8 cellular contexts compared by ENCODE assay signal in genomic region chrX:276588-277171, GRCh38. TPM values are rescaled to one million over a fixed set of nuclear protein-coding genes. Genes with fewer than 3 reads are reported as not detected.
DNase-seq lines count a peak whose midpoint lies in the region; TF ChIP-seq lines count a peak whose summit lies in the region.

No MANE protein-coding gene starts in this region.

- H3K9me2 ChIP-seq in PC-9 (ENCODE audit: insufficient read depth): no peaks in the 10 kb centered on the region

- no peak overlapping the region for H4K5ac ChIP-seq in mesendoderm (ENCODE audit: low read length)

- H3K18ac ChIP-seq in mesendoderm (ENCODE audit: low read length): peak overlapping the region; percentile 24

- H3F3A ChIP-seq in PC-9 (ENCODE audit: insufficient read depth, low read depth): no peaks in the 10 kb centered on the region

- H3K9ac ChIP-seq in mesendoderm (ENCODE audit: low read length): peak overlapping the region; percentile 88

- no peaks in the 10 kb centered on the region for H3K27me3 Mint-ChIP-seq in CD8-positive, alpha-beta memory T cell

- POLR2A ChIA-PET in CD8-positive, alpha-beta memory T cell (lab: Charles Lee): no interaction called here
- POLR2A ChIA-PET in PC-9 (lab: Charles Lee; ENCODE audit: unreplicated experiment): no interaction called here

- WGBS in mesendoderm (ENCODE audit: extremely low coverage, insufficient coverage, low lambda C conversion rate): no CpG with 5 or more reads among the region's 47 CpGs

- peaks cover 2% of the 10 kb centered on the region for H3K79me1 ChIP-seq in mesendoderm (ENCODE audit: low read length)

- no peaks in the 10 kb centered on the region for H3K9me3 ChIP-seq in CD8-positive, alpha-beta memory T cell (ENCODE audit: low read length)
- H3K9me3 ChIP-seq in PC-9 (ENCODE audit: insufficient read depth, low read depth): no peaks in the 10 kb centered on the region

- no peak overlapping the region for H2BK120ac ChIP-seq in mesendoderm (ENCODE audit: low read depth, low read length)

- no peak overlapping the region for H3K4ac ChIP-seq in mesendoderm (ENCODE audit: low read depth, low read length)

- peak overlapping the region; percentile 90 for H2AFZ ChIP-seq in PC-9

- H3K56ac ChIP-seq in mesendoderm (ENCODE audit: low read length): peak overlapping the region; percentile 97

- peak overlapping the region; percentile 98 for H3K23ac ChIP-seq in mesendoderm (ENCODE audit: low read length)

- H2AK5ac ChIP-seq in mesendoderm (ENCODE audit: low read length): no peak overlapping the region

- H3K27ac ChIP-seq in CD8-positive, alpha-beta memory T cell (ENCODE audit: low read depth, low read length): peak overlapping the region; percentile 65
- H3K27ac ChIP-seq in PC-9 (no peak overlapping the region), dorsolateral prefrontal cortex (peak overlapping the region in 6 of 59 donors; percentile 16 to 69 (median 52)), mesendoderm (ENCODE audit: low read depth, low read length) (peak overlapping the region; percentile 27)

- no peaks in the 10 kb centered on the region for H3K36me3 ChIP-seq in CD8-positive, alpha-beta memory T cell (ENCODE audit: insufficient read depth, low read length)
- H3K36me3 ChIP-seq in H7 (replicated peaks; ENCODE audit: control insufficient read depth, insufficient read depth, low read length) (no peaks in the 10 kb centered on the region; the same call in 1 of the 2 replicates), PC-9 (ENCODE audit: low read depth) (no peaks in the 10 kb centered on the region), mesendoderm (ENCODE audit: control insufficient read depth, insufficient read depth, low read length) (no peaks in the 10 kb centered on the region)

- peak overlapping the region; percentile 88 for H3K4me2 ChIP-seq in PC-9
- H3K4me2 ChIP-seq in mesendoderm (ENCODE audit: low read length): peak overlapping the region; percentile 94

- H3K4me1 Mint-ChIP-seq in CD8-positive, alpha-beta memory T cell: peaks cover 4 to 37% (median 13%) of the 10 kb centered on the region in 3 donors

- H3K79me2 ChIP-seq in PC-9 (ENCODE audit: low read depth) (no peaks in the 10 kb centered on the region), mesendoderm (ENCODE audit: control insufficient read depth, insufficient read depth, low read length) (no peaks in the 10 kb centered on the region)

- H4K20me1 ChIP-seq in PC-9 (ENCODE audit: insufficient read depth): no peaks in the 10 kb centered on the region

- H3K9me3 Mint-ChIP-seq in CD8-positive, alpha-beta memory T cell: no peaks in the 10 kb centered on the region

- no peak for TF ChIP-seq CTCF in PC-9 (conservative IDR thresholded peaks at IDR 0.05)
- no peak for TF ChIP-seq CTCF in dorsolateral prefrontal cortex (IDR thresholded peaks at IDR 0.05 in 54 of 56, conservative IDR thresholded peaks at IDR 0.05 in 2 of 56; ENCODE audit: low read depth in 1 of 56, partially characterized antibody in 56 of 56)

- CTCF ChIA-PET in CD8-positive, alpha-beta memory T cell (lab: Charles Lee): no interaction called here
- CTCF ChIA-PET in PC-9 (lab: Charles Lee): no interaction called here

- H2BK5ac ChIP-seq in mesendoderm (ENCODE audit: low read length): no peak overlapping the region

- no peak overlapping the region for H4K8ac ChIP-seq in mesendoderm (ENCODE audit: low read depth, low read length)

- peak overlapping the region; percentile 66 for H3K4me3 ChIP-seq in CD8-positive, alpha-beta memory T cell (ENCODE audit: low read length)
- peak overlapping the region; percentile 71 for H3K4me3 ChIP-seq in H7 (ENCODE audit: insufficient read depth, low read depth, low read length)
- peak overlapping the region; percentile 62 for H3K4me3 ChIP-seq in PC-9
- peak overlapping the region in 58 of 59 donors; percentile 10 to 64 (median 49) for H3K4me3 ChIP-seq in dorsolateral prefrontal cortex
- H3K4me3 ChIP-seq in mesendoderm (ENCODE audit: low read length): peak overlapping the region; percentile 72

- intact Hi-C loops in PC-9 (cut with micrococcal nuclease; ENCODE audit: unreplicated experiment) (no loop called here), dorsolateral prefrontal cortex (cut with DNase I) (no loop called here)

- peak overlapping the region in 2 of 8 donors; percentile 33 to 80 for H3K27ac Mint-ChIP-seq in CD8-positive, alpha-beta memory T cell

- peak overlapping the region; percentile 78 to 90 (median 80) for H3K4me3 Mint-ChIP-seq in CD8-positive, alpha-beta memory T cell

- BruUV-seq in PC-9 (replicated peaks; lab: Mats Ljungman, UMichigan): TSS peak; percentile 52

- peaks cover 5% of the 10 kb centered on the region for H3K4me1 ChIP-seq in CD8-positive, alpha-beta memory T cell (ENCODE audit: insufficient read depth, low read length)
- no peaks in the 10 kb centered on the region; the same call in 1 of the 2 replicates for H3K4me1 ChIP-seq in PC-9 (replicated peaks; ENCODE audit: insufficient read depth)
- peaks cover 5% of the 10 kb centered on the region for H3K4me1 ChIP-seq in mesendoderm (ENCODE audit: control insufficient read depth, low read depth, low read length)

- no peaks in the 10 kb centered on the region for H3K36me3 Mint-ChIP-seq in CD8-positive, alpha-beta memory T cell

- no peak for DNase-seq in CD8-positive, alpha-beta memory T cell
- peak; percentile 66 for DNase-seq in H7
- peak; percentile 49 to 52 for DNase-seq in PC-9
- peak in 2 of 10 donors; percentile 20 to 43 for DNase-seq in dorsolateral prefrontal cortex
- DNase-seq in mesendoderm: no peak
- DNase-seq in ureter (ENCODE audit: low spot score): peak; percentile 64
- DNase-seq in H4 (ENCODE audit: low spot score): no peak
- no peak for DNase-seq in Kasumi-1 (lab: John Stamatoyannopoulos, UW)

- no peaks in the 10 kb centered on the region for H3K27me3 ChIP-seq in CD8-positive, alpha-beta memory T cell (ENCODE audit: insufficient read depth, low read length, poor library complexity, severe bottlenecking)
- H3K27me3 ChIP-seq in H7 (ENCODE audit: control insufficient read depth, insufficient read depth, low read length) (no peaks in the 10 kb centered on the region), PC-9 (ENCODE audit: insufficient read depth, low read depth) (no peaks in the 10 kb centered on the region), dorsolateral prefrontal cortex (peaks cover 0 to 27% (median 3%) of the 10 kb centered on the region in 45 donors), mesendoderm (ENCODE audit: insufficient read depth, low read length, poor library complexity) (no peaks in the 10 kb centered on the region)

- H2BK15ac ChIP-seq in mesendoderm (replicated peaks; ENCODE audit: low read depth): no peak overlapping the region

RNA-seq across cellular contexts. Expression of gene PLCXD1, which starts 4.5 kb away (rescaled TPM):
- total RNA-seq in CD8-positive, alpha-beta memory T cell: 10 to 100 TPM; 28.5 to 30.6 TPM
- polyA plus RNA-seq in CD8-positive, alpha-beta memory T cell: 4.6 TPM
- total RNA-seq in H7 (2014; rRNA removed; shearing (Covaris generic)): 86.3 and 92.0 TPM in 2 replicates
- total RNA-seq in PC-9 (2021) (8.7 and 9.0 TPM in 2 replicates), dorsolateral prefrontal cortex (10 to 100 TPM; 10.6 to 91.2 (median 27.8) TPM), ureter (15.1 TPM)
- polyA plus RNA-seq in mesendoderm (2013, experiment 1 of 2): 24.1 TPM
- 26.6 TPM for polyA plus RNA-seq in mesendoderm (2013, experiment 2 of 2)
- total RNA-seq in H4 (2014; rRNA removed; shearing (Covaris generic)): 7.7 and 8.1 TPM in 2 replicates

RNA-seq across cellular contexts. Expression of gene GTPBP6, which starts 41.9 kb away (rescaled TPM):
- 10 to 100 TPM; 77.8 to 78.5 TPM for total RNA-seq in CD8-positive, alpha-beta memory T cell
- 55.7 TPM for polyA plus RNA-seq in CD8-positive, alpha-beta memory T cell
- 38.4 and 48.9 TPM in 2 replicates for total RNA-seq in H7 (2014; rRNA removed; shearing (Covaris generic))
- total RNA-seq in PC-9 (2021): 43.5 and 47.0 TPM in 2 replicates
- total RNA-seq in dorsolateral prefrontal cortex: 10 to 100 TPM; 33.8 to 91.4 (median 51.5) TPM
- polyA plus RNA-seq in mesendoderm (2013, experiment 1 of 2): 38.4 TPM
- polyA plus RNA-seq in mesendoderm (2013, experiment 2 of 2): 38.5 TPM
- 57.5 TPM for total RNA-seq in ureter
- total RNA-seq in H4 (2014; rRNA removed; shearing (Covaris generic)): 39.2 and 40.2 TPM in 2 replicates

Comparison
In these comparisons a context has a peak if more than half of its experiments do, and no peak if none do; other contexts are left out.
1. DNase-seq: peak in H7 (single experiment), PC-9 (2 of 2) and ureter (single experiment); none in CD8-positive, alpha-beta memory T cell (0 of 5), mesendoderm (single experiment), H4 (single experiment) and Kasumi-1 (0 of 2).
2. Peak in every context shown above with its lines, with median percentiles within 50 percentile points of each other: H3K4me3 ChIP-seq.